ENCODE assay signal across 8 cellular contexts in genomic region chr17:48907713-48908046, GRCh38. TPM values are rescaled to one million over a fixed set of nuclear protein-coding genes. Genes with fewer than 3 reads are reported as not detected.
A peak's percentile ranks its signal among the peaks of the same experiment; 100 is the strongest.
DNase-seq lines count a peak whose midpoint lies in the region; ATAC-seq and TF ChIP-seq lines count a peak whose summit lies in the region.

No MANE protein-coding gene starts in this region.

- H3K4me2 ChIP-seq in BLaER1, result peak overlapping the region; percentile 93

- ATAC-seq in GM18867 (IDR thresholded peaks at IDR 0.05; ENCODE audit: unreplicated experiment), result no peak
- no peak for ATAC-seq in esophagus mucosa

- H3K27ac ChIP-seq in BLaER1, result peak overlapping the region; percentile 97
- H3K27ac ChIP-seq in HEK293 (ENCODE audit: extremely low read depth, low read depth, low read length), result peak overlapping the region; percentile 95
- peak overlapping the region; percentile 95 for H3K27ac ChIP-seq in VCaP

- H3K4me3 ChIP-seq in BLaER1 (peak overlapping the region; percentile 96), HEK293 (ENCODE audit: low read depth, low read length) (peak overlapping the region; percentile 93), foreskin fibroblast (ENCODE audit: low read depth in 1 of 2, low read length in 2 of 2) (peak overlapping the region; percentile 74 to 90)

- peaks cover 30% of the 10 kb centered on the region for H3K36me3 ChIP-seq in BLaER1
- peaks cover 22 to 29% of the 10 kb centered on the region in 2 experiments; a peak in 2 of 3 replicates for H3K36me3 ChIP-seq in HEK293 (ENCODE audit: control insufficient read depth in 2 of 2, insufficient read depth in 1 of 2, low read length in 2 of 2)

- POLR2A ChIA-PET in HEK293 (lab: Yijun Ruan, JAX), result interaction anchor here (0.7 to 7.5 kb wide), 8 partner anchors 10 to 92 kb away, joined by 5 to 106 read pairs (median 6); partner anchors contain the start of genes ATP5MC1, IGF2BP1 and SNF8

- peaks cover 37% of the 10 kb centered on the region for H4K20me1 ChIP-seq in BLaER1

- H3K4me1 ChIP-seq in BLaER1 (peaks cover 33% of the 10 kb centered on the region), HEK293 (ENCODE audit: control insufficient read depth, insufficient read depth, low read length) (peaks cover 16% of the 10 kb centered on the region)

- TF ChIP-seq CTCF in HEK293 (tag by site-specific recombination; IDR thresholded peaks at IDR 0.05) (no peak), VCaP (conservative IDR thresholded peaks at IDR 0.05) (no peak), foreskin fibroblast (IDR thresholded peaks at IDR 0.05; ENCODE audit: low read depth, low read length) (no peak)

- DNase-seq in foreskin fibroblast (no peak), renal cortical epithelial cell (ENCODE audit: low read depth) (peak; percentile 78), T1000 (lab: John Stamatoyannopoulos, UW) (no peak)

- CTCF ChIA-PET in HEK293 (lab: Yijun Ruan, JAX), result interaction anchor here (0.5 to 1.5 kb wide), 7 partner anchors 15 to 189 kb away, joined by 3 to 5 read pairs (median 3); partner anchors contain the start of genes ATP5MC1 and IGF2BP1

- H3K9ac ChIP-seq in BLaER1, result peak overlapping the region; percentile 96

- no peaks in the 10 kb centered on the region for H3K27me3 ChIP-seq in BLaER1

- no peaks in the 10 kb centered on the region for H3K9me3 ChIP-seq in BLaER1
- no peaks in the 10 kb centered on the region for H3K9me3 ChIP-seq in HEK293 (ENCODE audit: control insufficient read depth, insufficient read depth, low read depth, low read length)

TF ChIP-seq in HEK293, 187 proteins besides CTCF, POLR2A, EP300 and RAD21:
- TF ChIP-seq ZNF561 (tag by site-specific recombination; IDR thresholded peaks at IDR 0.05; ENCODE audit: borderline replicate concordance) (peak; percentile 12; the same call in 1 of the 2 replicates), ZNF114 (tag by site-specific recombination; IDR thresholded peaks at IDR 0.05) (no peak)

RNA-seq across cellular contexts. Expression of gene UBE2Z, which starts 0.5 kb away (rescaled TPM):
- total RNA-seq in renal cortical epithelial cell (71.5 and 97.1 TPM in 2 replicates), esophagus mucosa (46.6 TPM)

RNA-seq across cellular contexts. Expression of gene ATP5MC1, which starts 15.1 kb away (rescaled TPM):
- total RNA-seq in renal cortical epithelial cell (32.4 and 55.9 TPM in 2 replicates), esophagus mucosa (115 TPM)

RNA-seq across cellular contexts. Expression of gene SNF8, which starts 37.0 kb away (rescaled TPM):
- 83.9 and 133 TPM in 2 replicates for total RNA-seq in renal cortical epithelial cell
- 65.2 TPM for total RNA-seq in esophagus mucosa
